8 cellular contexts compared by ENCODE assay signal in genomic region chr5:179801304-179802206, GRCh38. TPM values are rescaled to one million over a fixed set of nuclear protein-coding genes. Genes with fewer than 3 reads are reported as not detected.
DNase-seq lines count a peak whose midpoint lies in the region; ATAC-seq and TF ChIP-seq lines count a peak whose summit lies in the region.

No MANE protein-coding gene starts in this region.

- no peak overlapping the region for H2AK5ac ChIP-seq in mesenchymal stem cell (ENCODE audit: low read length, severe bottlenecking)

- H3K36me3 Mint-ChIP-seq in central memory CD8-positive, alpha-beta T cell (ENCODE audit: insufficient read depth), result peaks cover 28% of the 10 kb centered on the region
- peaks cover 52% of the 10 kb centered on the region for H3K36me3 Mint-ChIP-seq in stimulated activated effector memory CD8-positive, alpha-beta T cell treated with anti-CD3 and anti-CD28 coated beads, Interleukin-12 subunit alpha, Interleukin-12 subunit beta, amount 100 ng/mL, for 72 hours

- H3K4me1 Mint-ChIP-seq in central memory CD8-positive, alpha-beta T cell, result peaks cover 32% of the 10 kb centered on the region
- peaks cover 54% of the 10 kb centered on the region for H3K4me1 Mint-ChIP-seq in stimulated activated effector memory CD8-positive, alpha-beta T cell treated with anti-CD3 and anti-CD28 coated beads, Interleukin-12 subunit alpha, Interleukin-12 subunit beta, amount 100 ng/mL, for 72 hours

- peak; percentile 69 for TF ChIP-seq CTCF in GM10266 (IDR thresholded peaks at IDR 0.05; ENCODE audit: control insufficient read depth, insufficient read depth, low read depth, missing control alignments)

- H3K23ac ChIP-seq in mesenchymal stem cell (ENCODE audit: low read length in 2 of 2), result no peak overlapping the region

- H4K8ac ChIP-seq in mesenchymal stem cell (ENCODE audit: low read length), result no peak overlapping the region

- no peak overlapping the region for H3K4me2 ChIP-seq in mesenchymal stem cell (ENCODE audit: low read length, poor library complexity, severe bottlenecking)

- peaks cover 51 to 79% of the 10 kb centered on the region in 2 experiments for H3K36me3 ChIP-seq in mesenchymal stem cell (ENCODE audit: control insufficient read depth in 1 of 2, insufficient read depth in 2 of 2, low read depth in 1 of 2, low read length in 2 of 2)

- H3K4me3 Mint-ChIP-seq in central memory CD8-positive, alpha-beta T cell, result no peak overlapping the region
- no peak overlapping the region for H3K4me3 Mint-ChIP-seq in stimulated activated effector memory CD8-positive, alpha-beta T cell treated with anti-CD3 and anti-CD28 coated beads, Interleukin-12 subunit alpha, Interleukin-12 subunit beta, amount 100 ng/mL, for 72 hours

- no peak overlapping the region for H2BK15ac ChIP-seq in mesenchymal stem cell (ENCODE audit: low read depth, poor library complexity, severe bottlenecking)

- no peak overlapping the region for H3K18ac ChIP-seq in mesenchymal stem cell (ENCODE audit: low read depth in 1 of 2, low read length in 2 of 2)

- no peaks in the 10 kb centered on the region for H3K27me3 Mint-ChIP-seq in central memory CD8-positive, alpha-beta T cell

- H3K27ac Mint-ChIP-seq in central memory CD8-positive, alpha-beta T cell (ENCODE audit: low read depth), result no peak overlapping the region
- H3K27ac Mint-ChIP-seq in stimulated activated effector memory CD8-positive, alpha-beta T cell treated with anti-CD3 and anti-CD28 coated beads, Interleukin-12 subunit alpha, Interleukin-12 subunit beta, amount 100 ng/mL, for 72 hours, result peak overlapping the region; percentile 76

- H2BK5ac ChIP-seq in mesenchymal stem cell (ENCODE audit: low read depth, low read length, poor library complexity, severe bottlenecking), result no peak overlapping the region

- no peak overlapping the region for H3K9ac ChIP-seq in mesenchymal stem cell (ENCODE audit: low read length)

- DNase-seq in GM10266 (ENCODE audit: extremely low spot score), result peak; percentile 83
- peak; percentile 63 to 75 (median 72) for DNase-seq in activated CD4-positive, CD25-positive, alpha-beta regulatory T cell (lab: John Stamatoyannopoulos, UW)
- DNase-seq in central memory CD8-positive, alpha-beta T cell (ENCODE audit: low spot score in 2 of 2), result peak; percentile 72 to 78
- peak; percentile 68 for DNase-seq in mesenchymal stem cell
- peak; percentile 80 to 89 for DNase-seq in stimulated activated effector memory CD8-positive, alpha-beta T cell treated with anti-CD3 and anti-CD28 coated beads, Interleukin-12 subunit alpha, Interleukin-12 subunit beta, amount 100 ng/mL, for 72 hours (ENCODE audit: low spot score in 2 of 2)
- DNase-seq in cortex of kidney (lab: John Stamatoyannopoulos, UW), result no peak

- H4K91ac ChIP-seq in mesenchymal stem cell (ENCODE audit: low read length), result no peak overlapping the region

- no peak overlapping the region for H3K4ac ChIP-seq in mesenchymal stem cell (ENCODE audit: low read depth in 1 of 2, low read length in 2 of 2)

- H3K9me3 ChIP-seq in mesenchymal stem cell (ENCODE audit: control insufficient read depth, low read length), result no peaks in the 10 kb centered on the region

- peaks cover 41% of the 10 kb centered on the region for H3K4me1 ChIP-seq in mesenchymal stem cell (ENCODE audit: control insufficient read depth, insufficient read depth, low read depth, low read length)

- H3K4me3 ChIP-seq in mesenchymal stem cell (ENCODE audit: insufficient read depth in 1 of 2, low read depth in 1 of 2, low read length in 2 of 2), result no peak overlapping the region

- H3K14ac ChIP-seq in mesenchymal stem cell (ENCODE audit: low read length in 2 of 2), result peak overlapping the region in 1 of 2 experiments; percentile 13

- 71% methylated on average over 65 of the region's 67 CpGs for WGBS in mesenchymal stem cell

- no peak overlapping the region for H2BK120ac ChIP-seq in mesenchymal stem cell (ENCODE audit: low read depth, low read length)

- peak; percentile 39 for ATAC-seq in HG03342 (IDR thresholded peaks at IDR 0.05; ENCODE audit: unreplicated experiment)
- ATAC-seq in central memory CD8-positive, alpha-beta T cell (replicated peaks; ENCODE audit: extremely low read depth, poor library complexity, severe bottlenecking), result peak; percentile 50
- ATAC-seq in stimulated activated effector memory CD8-positive, alpha-beta T cell treated with anti-CD3 and anti-CD28 coated beads, Interleukin-12 subunit alpha, Interleukin-12 subunit beta, amount 100 ng/mL, for 72 hours, result peak; percentile 62
- no peak for ATAC-seq in HG02870 (IDR thresholded peaks at IDR 0.05; ENCODE audit: unreplicated experiment)

- no peak overlapping the region for H2BK12ac ChIP-seq in mesenchymal stem cell (ENCODE audit: low read length in 2 of 2)

- peaks cover 30% of the 10 kb centered on the region for H3K79me1 ChIP-seq in mesenchymal stem cell (replicated peaks; ENCODE audit: low read length, poor library complexity, severe bottlenecking)

- H2AFZ ChIP-seq in mesenchymal stem cell (ENCODE audit: low read depth, low read length), result no peak overlapping the region

- H3K27me3 ChIP-seq in mesenchymal stem cell (ENCODE audit: control insufficient read depth in 1 of 2, insufficient read depth in 1 of 2, low read length in 2 of 2), result no peaks in the 10 kb centered on the region

- H3K27ac ChIP-seq in mesenchymal stem cell (ENCODE audit: low read length, poor library complexity, severe bottlenecking), result no peak overlapping the region

- H3K9me3 Mint-ChIP-seq in central memory CD8-positive, alpha-beta T cell, result no peaks in the 10 kb centered on the region
- H3K9me3 Mint-ChIP-seq in stimulated activated effector memory CD8-positive, alpha-beta T cell treated with anti-CD3 and anti-CD28 coated beads, Interleukin-12 subunit alpha, Interleukin-12 subunit beta, amount 100 ng/mL, for 72 hours, result no peaks in the 10 kb centered on the region

RNA-seq across cellular contexts. Expression of gene MGAT4B, which starts 5.1 kb away (rescaled TPM):
- 182 TPM for polyA plus RNA-seq in mesenchymal stem cell (2013, experiment 1 of 2)
- polyA plus RNA-seq in mesenchymal stem cell (2013, experiment 2 of 2), result 176 TPM

RNA-seq across cellular contexts. Expression of gene LTC4S, which starts 7.8 kb away (rescaled TPM):
- 0.22 TPM for polyA plus RNA-seq in mesenchymal stem cell (2013, experiment 1 of 2)
- polyA plus RNA-seq in mesenchymal stem cell (2013, experiment 2 of 2), result 0.29 TPM

RNA-seq across cellular contexts. Expression of gene SQSTM1, which starts 19.1 kb away (rescaled TPM):
- polyA plus RNA-seq in mesenchymal stem cell (2013, experiment 1 of 2), result 544 TPM
- polyA plus RNA-seq in mesenchymal stem cell (2013, experiment 2 of 2), result 553 TPM

RNA-seq across cellular contexts. Expression of gene MRNIP, which starts 57.1 kb away (rescaled TPM):
- polyA plus RNA-seq in mesenchymal stem cell (2013, experiment 1 of 2), result 9.7 TPM
- 10.7 TPM for polyA plus RNA-seq in mesenchymal stem cell (2013, experiment 2 of 2)
